In the genomic region with DNA sequence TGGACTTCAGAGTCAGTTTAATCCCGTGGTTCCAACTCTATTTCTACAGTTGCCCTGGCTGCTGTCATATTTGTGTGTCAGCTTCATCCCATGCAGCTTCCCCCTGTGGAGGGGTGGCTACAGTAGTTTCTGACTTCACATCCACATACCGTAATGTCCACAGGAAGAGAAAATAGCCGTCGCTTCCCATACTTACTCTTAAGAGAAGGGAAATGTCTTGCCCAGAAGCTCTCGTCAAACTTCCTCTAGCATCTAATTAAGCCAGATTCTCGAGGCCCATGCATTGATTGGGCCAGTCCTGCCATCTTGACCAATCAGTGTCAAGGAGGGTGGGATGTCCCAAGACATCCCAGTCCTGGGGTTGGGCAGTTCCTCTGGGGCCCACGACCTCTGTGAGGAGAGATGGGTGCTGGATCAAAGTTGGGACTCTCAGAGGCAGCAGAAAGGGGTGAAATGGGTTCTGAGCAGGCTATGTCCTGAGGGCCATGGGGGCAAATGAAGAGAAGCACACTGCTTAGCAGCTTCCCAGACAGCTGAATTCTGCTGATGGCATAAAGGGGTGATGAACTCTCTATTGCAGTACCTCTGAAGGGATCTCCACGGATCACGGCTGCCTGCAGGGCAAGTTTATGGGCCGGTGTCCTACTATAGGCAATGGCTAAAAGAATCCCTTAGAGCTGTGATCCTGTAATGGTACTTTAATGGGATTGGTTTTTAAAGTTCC, we compare ENCODE assay signal across 10 cellular contexts.
A peak's percentile ranks its signal among the peaks of the same experiment; 100 is the strongest.
DNase-seq lines count a peak whose midpoint lies in the region; ATAC-seq, FAIRE-seq and TF ChIP-seq lines count a peak whose summit lies in the region.
"Had no signal": no experiment of that assay in that cellular context is flagged by ENCODE, and none has a peak within 500 bp of the region (broad histone marks: within the 10 kb centered on the region; RNA-seq: fewer than 3 reads in every experiment).

No MANE protein-coding gene starts in this region.

- no peaks in the 10 kb centered on the region for H3K9me3 ChIP-seq in small intestine (ENCODE audit: control insufficient read depth, low read depth)
- no peaks in the 10 kb centered on the region for H3K9me3 ChIP-seq in esophagus squamous epithelium
- H3K9me3 ChIP-seq: suprapubic skin had no signal

- WGBS in small intestine, 3 donors, result 70 to 77% (median 74%) methylated on average over 10 of the region's 10 CpGs
- WGBS in esophagus squamous epithelium, 2 donors, result 58 to 63% methylated on average over 4 to 9 of the region's 10 CpGs

- peak; percentile 38 for ATAC-seq in GM18498 (IDR thresholded peaks at IDR 0.05; ENCODE audit: unreplicated experiment)
- peak; percentile 33 for ATAC-seq in GM19467 (IDR thresholded peaks at IDR 0.05; ENCODE audit: unreplicated experiment)
- ATAC-seq in HG03103 (IDR thresholded peaks at IDR 0.05; ENCODE audit: low read depth, unreplicated experiment), result peak; percentile 23

- H3K27me3 ChIP-seq in small intestine (ENCODE audit: control insufficient read depth in 2 of 2, insufficient read depth in 2 of 2, low read length in 2 of 2), result peaks cover 0 to 3% of the 10 kb centered on the region in 2 donors
- no peaks in the 10 kb centered on the region for H3K27me3 ChIP-seq in esophagus squamous epithelium
- H3K27me3 ChIP-seq: suprapubic skin had no signal

- DNase-seq in dermis blood vessel endothelial cell (peak; percentile 52), HPDE6-E6E7 (ENCODE audit: extremely low spot score) (no peak), small intestine (no peak), A172 (ENCODE audit: low spot score) (no peak), esophagus squamous epithelium (lab: John Stamatoyannopoulos, UW) (no peak)

- intact Hi-C loops in esophagus squamous epithelium (cut with DNase I), result loop anchor here (10.0 kb wide), 1 partner anchor 742 kb away; no protein-coding TSS in a partner anchor

- TF ChIP-seq CTCF in esophagus squamous epithelium (IDR thresholded peaks at IDR 0.05), result no peak

- H3K4me1 ChIP-seq in small intestine (ENCODE audit: control insufficient read depth in 2 of 2, insufficient read depth in 1 of 2, low read depth in 1 of 2, low read length in 1 of 2), result no peaks in the 10 kb centered on the region
- H3K4me1 ChIP-seq in esophagus squamous epithelium, result peaks cover 0 to 17% (median 7%) of the 10 kb centered on the region in 3 donors

- H3K4me3 ChIP-seq in small intestine (ENCODE audit: low read depth in 1 of 2, low read length in 2 of 2) (no peak overlapping the region), esophagus squamous epithelium (no peak overlapping the region)
- H3K4me3 ChIP-seq: dorsolateral prefrontal cortex, suprapubic skin had no signal

- no peak for TF ChIP-seq POLR2A in esophagus squamous epithelium (IDR thresholded peaks at IDR 0.05)

- no peak for FAIRE-seq in small intestine (lab: Jason Lieb, UNC)

- H3K27ac ChIP-seq in small intestine (ENCODE audit: low read depth in 1 of 2, low read length in 1 of 2) (no peak overlapping the region), esophagus squamous epithelium (no peak overlapping the region)
- H3K27ac ChIP-seq: dorsolateral prefrontal cortex, suprapubic skin had no signal

- no peaks in the 10 kb centered on the region for H3K36me3 ChIP-seq in small intestine (ENCODE audit: control insufficient read depth in 2 of 2, insufficient read depth in 2 of 2, low read length in 2 of 2)
- no peaks in the 10 kb centered on the region for H3K36me3 ChIP-seq in esophagus squamous epithelium
- H3K36me3 ChIP-seq: suprapubic skin had no signal
